Comparison of ENCODE assay signal across 1 cellular context in the genomic region with DNA sequence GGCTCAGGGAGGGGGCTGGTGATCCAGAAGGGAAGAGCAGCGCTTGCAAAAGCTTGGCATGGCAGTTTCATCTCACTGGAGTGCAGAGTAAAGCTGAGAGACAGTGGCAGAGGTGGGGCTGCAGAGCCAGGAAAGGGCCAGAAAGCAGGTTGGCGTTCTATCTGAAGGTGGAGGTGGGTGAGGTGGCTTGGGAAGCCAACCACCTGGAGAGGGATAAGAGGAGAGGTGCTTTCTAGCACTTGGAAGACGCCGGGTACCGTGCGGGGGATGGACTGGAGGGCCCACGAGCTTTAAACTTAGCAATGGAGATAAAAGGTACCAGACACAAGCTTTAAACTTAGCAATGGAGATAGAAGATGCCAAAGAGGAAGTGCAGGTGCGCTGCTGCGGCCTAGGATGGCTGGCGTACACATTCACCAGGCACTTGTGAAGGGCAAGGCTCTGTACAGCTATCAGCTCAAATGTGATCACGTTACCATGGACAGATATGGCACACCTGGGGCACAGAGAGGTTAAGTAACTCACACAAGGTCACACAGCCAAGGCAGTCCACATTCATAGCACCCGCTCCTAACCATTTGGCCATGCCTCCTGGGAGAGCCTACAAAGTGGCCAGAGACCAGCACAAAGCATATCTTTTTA.
TF ChIP-seq lines count a peak whose summit lies in the region.

No MANE protein-coding gene starts in this region.

TF ChIP-seq in HepG2, 621 proteins besides CTCF, POLR2A, EP300 and RAD21 (continued from another document):
- TF ChIP-seq ZNF883 (CRISPR knock-in tag; IDR thresholded peaks at IDR 0.05; ENCODE audit: not compliant biosample characterization): no peak
- TF ChIP-seq, protein P1, sequence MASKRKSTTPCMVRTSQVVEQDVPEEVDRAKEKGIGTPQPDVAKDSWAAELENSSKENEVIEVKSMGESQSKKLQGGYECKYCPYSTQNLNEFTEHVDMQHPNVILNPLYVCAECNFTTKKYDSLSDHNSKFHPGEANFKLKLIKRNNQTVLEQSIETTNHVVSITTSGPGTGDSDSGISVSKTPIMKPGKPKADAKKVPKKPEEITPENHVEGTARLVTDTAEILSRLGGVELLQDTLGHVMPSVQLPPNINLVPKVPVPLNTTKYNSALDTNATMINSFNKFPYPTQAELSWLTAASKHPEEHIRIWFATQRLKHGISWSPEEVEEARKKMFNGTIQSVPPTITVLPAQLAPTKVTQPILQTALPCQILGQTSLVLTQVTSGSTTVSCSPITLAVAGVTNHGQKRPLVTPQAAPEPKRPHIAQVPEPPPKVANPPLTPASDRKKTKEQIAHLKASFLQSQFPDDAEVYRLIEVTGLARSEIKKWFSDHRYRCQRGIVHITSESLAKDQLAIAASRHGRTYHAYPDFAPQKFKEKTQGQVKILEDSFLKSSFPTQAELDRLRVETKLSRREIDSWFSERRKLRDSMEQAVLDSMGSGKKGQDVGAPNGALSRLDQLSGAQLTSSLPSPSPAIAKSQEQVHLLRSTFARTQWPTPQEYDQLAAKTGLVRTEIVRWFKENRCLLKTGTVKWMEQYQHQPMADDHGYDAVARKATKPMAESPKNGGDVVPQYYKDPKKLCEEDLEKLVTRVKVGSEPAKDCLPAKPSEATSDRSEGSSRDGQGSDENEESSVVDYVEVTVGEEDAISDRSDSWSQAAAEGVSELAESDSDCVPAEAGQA (IDR thresholded peaks at IDR 0.05; ENCODE audit: low read depth): no peak
- TF ChIP-seq, protein P1 (CRISPR knock-in tag; IDR thresholded peaks at IDR 0.05; ENCODE audit: borderline replicate concordance): no peak
